9 cellular contexts compared by ENCODE assay signal in genomic region chr13:111210488-111210887, GRCh38.
A peak's percentile ranks its signal among the peaks of the same experiment; 100 is the strongest.
DNase-seq lines count a peak whose midpoint lies in the region; ATAC-seq and TF ChIP-seq lines count a peak whose summit lies in the region.
"Had no signal": no experiment of that assay in that cellular context is flagged by ENCODE, and none has a peak within 500 bp of the region (broad histone marks: within the 10 kb centered on the region; RNA-seq: fewer than 3 reads in every experiment).

No MANE protein-coding gene starts in this region.

- H3K4me1 Mint-ChIP-seq in naive thymus-derived CD8-positive, alpha-beta T cell, result peaks cover 37 to 77% (median 71%) of the 10 kb centered on the region in 4 donors

- no peak for TF ChIP-seq CTCF in AG04450 (IDR thresholded peaks at IDR 0.05; ENCODE audit: low read depth, low read length)
- no peak for TF ChIP-seq CTCF in esophagus squamous epithelium (IDR thresholded peaks at IDR 0.05)

- WGBS in esophagus squamous epithelium, 2 donors, result 60 to 77% methylated on average over 9 of the region's 9 CpGs

- no peaks in the 10 kb centered on the region for H3K9me3 Mint-ChIP-seq in naive thymus-derived CD8-positive, alpha-beta T cell

- H3K27me3 Mint-ChIP-seq in naive thymus-derived CD8-positive, alpha-beta T cell, result no peaks in the 10 kb centered on the region

- H3K27ac ChIP-seq in AG04450 (ENCODE audit: low read depth, low read length), result peak overlapping the region; percentile 42
- H3K27ac ChIP-seq in esophagus squamous epithelium, result peak overlapping the region in 3 of 4 donors; percentile 6 to 23 (median 16)
- H3K27ac ChIP-seq: parathyroid adenoma had no signal

- no peak for ATAC-seq in naive thymus-derived CD8-positive, alpha-beta T cell
- ATAC-seq in HG03139 (IDR thresholded peaks at IDR 0.05; ENCODE audit: unreplicated experiment) (no peak), GM21786 (IDR thresholded peaks at IDR 0.05; ENCODE audit: unreplicated experiment) (no peak)

- H3K27me3 ChIP-seq in AG04450 (ENCODE audit: control insufficient read depth, insufficient read depth, low read length), result no peaks in the 10 kb centered on the region
- H3K27me3 ChIP-seq in MG63, result no peaks in the 10 kb centered on the region
- no peaks in the 10 kb centered on the region for H3K27me3 ChIP-seq in esophagus squamous epithelium

- peaks cover 0 to 62% (median 11%) of the 10 kb centered on the region in 3 donors for H3K4me1 ChIP-seq in esophagus squamous epithelium
- H3K4me1 ChIP-seq: parathyroid adenoma had no signal

- POLR2A ChIA-PET in AG04450 (lab: Yijun Ruan, JAX), result no interaction called here
- POLR2A ChIA-PET in naive thymus-derived CD8-positive, alpha-beta T cell (lab: Charles Lee), result no interaction called here

- peaks cover 0 to 49% (median 6%) of the 10 kb centered on the region in 3 donors for H3K36me3 Mint-ChIP-seq in naive thymus-derived CD8-positive, alpha-beta T cell

- H3K4me3 Mint-ChIP-seq in naive thymus-derived CD8-positive, alpha-beta T cell, result peak overlapping the region in 1 of 10 donors; percentile 13

- H3K36me3 ChIP-seq in MG63, result no peaks in the 10 kb centered on the region; the same call in 1 of the 2 replicates
- peaks cover 0 to 28% (median 0%) of the 10 kb centered on the region in 3 donors for H3K36me3 ChIP-seq in esophagus squamous epithelium

- no peak for TF ChIP-seq POLR2A in esophagus squamous epithelium (IDR thresholded peaks at IDR 0.05)

- DNase-seq in AG04450 (ENCODE audit: low read depth, low spot score), result peak; percentile 71
- DNase-seq in MG63, result peak; percentile 66
- no peak for DNase-seq in esophagus squamous epithelium (lab: John Stamatoyannopoulos, UW)
- DNase-seq in naive thymus-derived CD8-positive, alpha-beta T cell, result no peak
- DNase-seq in cerebellum (ENCODE audit: low spot score), result no peak
- no peak for DNase-seq in activated CD4-positive, CD25-positive, alpha-beta regulatory T cell (lab: John Stamatoyannopoulos, UW)

- intact Hi-C loops in esophagus squamous epithelium (cut with DNase I), result loop anchor here (10.0 kb wide), 1 partner anchor 146 kb away; no protein-coding TSS in a partner anchor

- CTCF ChIA-PET in AG04450 (lab: Charles Lee), result interaction anchor here (1.6 to 2.2 kb wide), 2 partner anchors 143 to 295 kb away, joined by 5 to 8 read pairs; partner anchors contain the start of gene ANKRD10

- peak overlapping the region in 6 of 10 donors; percentile 12 to 63 (median 24) for H3K27ac Mint-ChIP-seq in naive thymus-derived CD8-positive, alpha-beta T cell

- H3K4me3 ChIP-seq in AG04450 (ENCODE audit: low read depth, low read length) (peak overlapping the region; percentile 41), MG63 (no peak overlapping the region), esophagus squamous epithelium (no peak overlapping the region)

- no peaks in the 10 kb centered on the region; the same call in 1 of the 2 replicates for H3K9me3 ChIP-seq in AG04450 (ENCODE audit: control insufficient read depth, insufficient read depth, low read length)
- no peaks in the 10 kb centered on the region for H3K9me3 ChIP-seq in MG63
- H3K9me3 ChIP-seq in esophagus squamous epithelium, result no peaks in the 10 kb centered on the region

Comparison
In these comparisons a context has a peak if more than half of its experiments do, and no peak if none do; other contexts are left out.
1. DNase-seq: peak in AG04450 (single experiment) and MG63 (single experiment); none in esophagus squamous epithelium (single experiment), naive thymus-derived CD8-positive, alpha-beta T cell (0 of 10), cerebellum (single experiment) and activated CD4-positive, CD25-positive, alpha-beta regulatory T cell (0 of 4).